In the genomic region with DNA sequence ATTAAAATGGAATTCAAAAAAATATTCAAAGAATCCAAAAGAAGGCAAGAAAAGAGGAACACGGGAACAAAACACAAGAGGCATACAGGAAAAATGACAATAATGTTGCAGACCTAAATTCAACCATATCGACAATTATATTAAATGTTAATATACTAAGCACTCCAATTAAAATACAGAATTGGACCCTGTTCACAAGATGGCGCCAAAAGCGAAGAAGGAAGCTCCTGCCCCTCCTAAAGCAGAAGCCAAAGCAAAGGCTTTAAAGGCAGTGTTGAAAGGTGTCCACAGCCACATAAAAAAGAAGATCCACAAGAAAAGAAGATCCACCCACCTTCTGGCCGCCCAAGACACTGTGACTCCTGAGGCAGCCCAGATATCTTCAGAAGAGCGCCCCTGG, we compare ENCODE assay signal across 1 cellular context.
TF ChIP-seq lines count a peak whose summit lies in the region.

No MANE protein-coding gene starts in this region.

TF ChIP-seq in HepG2, 621 proteins besides CTCF, POLR2A, EP300 and RAD21:
- peak; percentile 60 for TF ChIP-seq STAG1 (CRISPR knock-in tag; IDR thresholded peaks at IDR 0.05)
- TF ChIP-seq ZNF414 (CRISPR knock-in tag; IDR thresholded peaks at IDR 0.05): no peak
